Comparison of ENCODE assay signal across 23 cellular contexts in genomic region chr12:81987351-81987750, GRCh38.
"Had no signal": no experiment of that assay in that cellular context is flagged by ENCODE, and none has a peak within 500 bp of the region (broad histone marks: within the 10 kb centered on the region; RNA-seq: fewer than 3 reads in every experiment).

No MANE protein-coding gene starts in this region.

- H3K27me3 ChIP-seq: esophagus muscularis mucosa, foreskin keratinocyte, heart left ventricle, left lung, right lobe of liver, tibial nerve had no signal

- DNase-seq: activated CD4-positive, alpha-beta memory T cell treated with anti-CD3 and anti-CD28 coated beads, Interleukin-2, amount 10 ng/mL, durations not matched to agents 7 days and 5 days; activated CD4-positive, alpha-beta T cell treated with anti-CD3 and anti-CD28 coated beads for 1 hour; activated CD4-positive, alpha-beta T cell treated with anti-CD3 and anti-CD28 coated beads, Interleukin-2, amount 10 ng/mL, durations not matched to agents 7 days and 5 days; activated CD8-positive, alpha-beta memory T cell treated with anti-CD3 and anti-CD28 coated beads, Interleukin-2, amount 50 U/mL, for 48 hours; activated gamma-delta T cell treated with Interleukin-2 at 50 U/mL for 16 hours; activated naive CD8-positive, alpha-beta T cell treated with anti-CD3 and anti-CD28 coated beads, Interleukin-2, amount 50 U/mL, for 24 hours; activated T-cell treated with anti-CD3 and anti-CD28 coated beads, Interleukin-2, amount 50 U/mL, for 24 hours; amygdala; dermis blood vessel endothelial cell; effector CD4-positive, alpha-beta T cell; foreskin keratinocyte; heart left ventricle; left lung; lower lobe of right lung; mesendoderm; natural killer cell; posterior cingulate gyrus; right lobe of liver; stimulated activated CD4-positive, alpha-beta T cell treated with anti-CD3 and anti-CD28 coated beads, Interleukin-2, amount 100 ng/mL, for 48 hours; stimulated activated naive CD4-positive, alpha-beta T cell treated with Interleukin-2 at 50 U/mL for 16 hours; T-helper 2 cell had no signal

- H3K36me3 ChIP-seq: esophagus muscularis mucosa, heart left ventricle, left lung, lower lobe of right lung, right lobe of liver, tibial nerve had no signal

- H3K4me3 ChIP-seq: esophagus muscularis mucosa, heart left ventricle, left lung, lower lobe of right lung, right lobe of liver, tibial nerve had no signal
